Comparison of ENCODE assay signal across 26 cellular contexts in genomic region chr5:68873198-68873597, GRCh38.
"Had no signal": no experiment of that assay in that cellular context is flagged by ENCODE, and none has a peak within 500 bp of the region (broad histone marks: within the 10 kb centered on the region; RNA-seq: fewer than 3 reads in every experiment).

No MANE protein-coding gene starts in this region.

- H3K4me1 ChIP-seq: breast epithelium, colonic mucosa, esophagus muscularis mucosa, left ventricle myocardium inferior, prostate gland, spleen, stomach, transverse colon, vagina had no signal

- DNase-seq: activated B cell treated with CpG ODN at 0.5 μM for 24 hours; activated CD4-positive, alpha-beta T cell treated with anti-CD3 and anti-CD28 coated beads for 36 hours; activated CD4-positive, alpha-beta T cell treated with anti-CD3 and anti-CD28 coated beads, Interleukin-2, amount 50 U/mL, for 4 hours; activated CD8-positive, alpha-beta memory T cell treated with anti-CD3 and anti-CD28 coated beads for 24 hours; activated CD8-positive, alpha-beta memory T cell treated with anti-CD3 and anti-CD28 coated beads, Interleukin-2, amount 50 U/mL, for 4 hours; activated naive CD4-positive, alpha-beta T cell treated with Interleukin-2 at 50 U/mL for 16 hours; activated naive CD8-positive, alpha-beta T cell treated with anti-CD3 and anti-CD28 coated beads for 36 hours; activated T-cell treated with anti-CD3 and anti-CD28 coated beads, Interleukin-2, amount 50 U/mL, for 4 hours; colonic mucosa; dorsolateral prefrontal cortex; effector memory CD8-positive, alpha-beta T cell; hippocampal formation; kidney glomerular epithelial cell; left ventricle myocardium inferior; midbrain; ovary; spleen; stimulated activated CD4-positive, alpha-beta T cell treated with anti-CD3 and anti-CD28 coated beads, Interleukin-4, amount 100 ng/mL, for 4 hours; stomach; T1000; transverse colon had no signal

- H3K27ac ChIP-seq: breast epithelium, colonic mucosa, dorsolateral prefrontal cortex, esophagus muscularis mucosa, left ventricle myocardium inferior, neutrophil, ovary, prostate gland, spleen, stomach, transverse colon, vagina had no signal

- H3K9me3 ChIP-seq: breast epithelium, colonic mucosa, esophagus muscularis mucosa, left ventricle myocardium inferior, neutrophil, ovary, prostate gland, spleen, stomach, transverse colon, vagina had no signal

- H3K36me3 ChIP-seq: breast epithelium, colonic mucosa, esophagus muscularis mucosa, left ventricle myocardium inferior, neutrophil, ovary, prostate gland, spleen, stomach, transverse colon, vagina had no signal

- H3K4me3 ChIP-seq: breast epithelium, colonic mucosa, dorsolateral prefrontal cortex, esophagus muscularis mucosa, left ventricle myocardium inferior, ovary, prostate gland, spleen, stomach, transverse colon, vagina had no signal

- H3K27me3 ChIP-seq: breast epithelium, colonic mucosa, dorsolateral prefrontal cortex, esophagus muscularis mucosa, neutrophil, ovary, spleen, stomach, transverse colon, vagina had no signal
